In the genomic region with DNA sequence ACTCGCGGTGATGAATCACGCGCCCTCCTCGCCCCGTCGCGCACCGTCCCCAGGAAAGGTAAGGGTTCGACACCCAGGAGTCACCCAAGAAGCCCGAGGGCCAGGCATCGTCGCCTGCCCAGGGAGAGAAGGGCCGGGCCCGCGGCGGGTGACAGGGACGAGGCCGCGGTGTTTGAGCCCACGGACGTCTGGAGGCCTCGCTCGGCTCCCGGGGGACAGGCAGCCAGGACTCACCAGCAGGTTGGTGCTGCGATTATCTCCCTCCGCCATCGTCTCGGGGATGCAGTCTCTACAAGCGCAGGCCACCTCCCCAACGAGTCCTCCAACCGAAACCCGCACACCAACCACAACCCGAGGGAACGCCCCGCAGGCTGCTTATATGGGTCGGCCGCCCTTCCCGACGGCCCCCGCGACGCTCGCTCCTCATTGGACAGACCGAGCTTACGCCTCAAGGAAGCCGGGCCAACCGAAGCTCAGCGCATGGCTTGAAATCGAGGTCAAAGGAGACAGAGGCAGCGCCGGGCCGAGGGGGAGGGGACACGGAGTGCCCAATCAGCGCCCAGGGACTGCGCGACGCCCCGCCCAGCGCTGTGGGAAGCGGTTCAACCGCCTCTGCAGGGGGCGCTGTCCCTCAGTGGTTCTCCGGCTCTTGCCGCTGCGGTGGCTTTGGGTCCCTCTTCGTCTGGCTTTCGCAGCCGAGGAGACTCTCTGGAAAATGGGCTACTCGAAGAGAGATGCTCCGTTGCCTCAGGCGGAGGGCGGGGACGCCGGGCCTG, we compare ENCODE assay signal across 1 cellular context.
TF ChIP-seq lines count a peak whose summit lies in the region.

TSS of gene ARL6IP1 (minus strand) at position 353 of the 776 bp plus-strand sequence. CDS start at position 270, 83 bp downstream.

TF ChIP-seq in HepG2, 621 proteins besides CTCF, POLR2A, EP300 and RAD21 (continued from another document and continues in another):
- peak; percentile 94 for TF ChIP-seq THAP9 (CRISPR knock-in tag; IDR thresholded peaks at IDR 0.05; ENCODE audit: borderline replicate concordance)
- peak; percentile 84 for TF ChIP-seq SOX13 (IDR thresholded peaks at IDR 0.05)
- peak; percentile 62 to 95; a peak in 3 of 4 replicates for TF ChIP-seq SOX13 (CRISPR knock-in tag; conservative IDR thresholded peaks at IDR 0.05 in 1 of 2, IDR thresholded peaks at IDR 0.05 in 1 of 2)
- TF ChIP-seq ELK4 (CRISPR knock-in tag; IDR thresholded peaks at IDR 0.05; ENCODE audit: borderline replicate concordance): 0 out of 2 replicates have a peak, but pooled peaks have one; percentile 39
- TF ChIP-seq NPAS2 (CRISPR knock-in tag; IDR thresholded peaks at IDR 0.05; ENCODE audit: borderline replicate concordance): no peak
- TF ChIP-seq ZNF432 (CRISPR knock-in tag; IDR thresholded peaks at IDR 0.05; ENCODE audit: borderline replicate concordance): no peak
- TF ChIP-seq AHDC1 (CRISPR knock-in tag; IDR thresholded peaks at IDR 0.05; ENCODE audit: borderline replicate concordance): peak; percentile 92
- peak; percentile 54; the same call in 1 of the 2 replicates for TF ChIP-seq CHCHD3 (CRISPR knock-in tag; IDR thresholded peaks at IDR 0.05)
- TF ChIP-seq, protein P1, sequence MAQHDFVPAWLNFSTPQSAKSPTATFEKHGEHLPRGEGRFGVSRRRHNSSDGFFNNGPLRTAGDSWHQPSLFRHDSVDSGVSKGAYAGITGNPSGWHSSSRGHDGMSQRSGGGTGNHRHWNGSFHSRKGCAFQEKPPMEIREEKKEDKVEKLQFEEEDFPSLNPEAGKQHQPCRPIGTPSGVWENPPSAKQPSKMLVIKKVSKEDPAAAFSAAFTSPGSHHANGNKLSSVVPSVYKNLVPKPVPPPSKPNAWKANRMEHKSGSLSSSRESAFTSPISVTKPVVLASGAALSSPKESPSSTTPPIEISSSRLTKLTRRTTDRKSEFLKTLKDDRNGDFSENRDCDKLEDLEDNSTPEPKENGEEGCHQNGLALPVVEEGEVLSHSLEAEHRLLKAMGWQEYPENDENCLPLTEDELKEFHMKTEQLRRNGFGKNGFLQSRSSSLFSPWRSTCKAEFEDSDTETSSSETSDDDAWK (CRISPR knock-in tag; IDR thresholded peaks at IDR 0.05): no peak
- TF ChIP-seq ZFP36 (IDR thresholded peaks at IDR 0.05; ENCODE audit: borderline replicate concordance, low read depth, low read length, partially characterized antibody): no peak
- 0 out of 2 replicates have a peak, but pooled peaks have one; percentile 82 for TF ChIP-seq NFIB (CRISPR knock-in tag; IDR thresholded peaks at IDR 0.05; ENCODE audit: borderline replicate concordance)
- TF ChIP-seq ZNF350 (CRISPR knock-in tag; IDR thresholded peaks at IDR 0.05; ENCODE audit: borderline replicate concordance, low read depth): peak; percentile 98
- TF ChIP-seq TGIF2 (CRISPR knock-in tag; IDR thresholded peaks at IDR 0.05): peak; percentile 99
- peak; percentile 43 for TF ChIP-seq ZBTB7B (CRISPR knock-in tag; IDR thresholded peaks at IDR 0.05)
- TF ChIP-seq ZNF441 (CRISPR knock-in tag; IDR thresholded peaks at IDR 0.05; ENCODE audit: borderline replicate concordance): no peak; the same call in 1 of the 2 replicates
- peak; percentile 95; the same call in 1 of the 2 replicates for TF ChIP-seq ZNF180 (CRISPR knock-in tag; IDR thresholded peaks at IDR 0.05; ENCODE audit: borderline replicate concordance, low read depth)
- TF ChIP-seq SYNCRIP (IDR thresholded peaks at IDR 0.05; ENCODE audit: insufficient read depth, low read depth, low read length): no peak
- TF ChIP-seq, protein P2, sequence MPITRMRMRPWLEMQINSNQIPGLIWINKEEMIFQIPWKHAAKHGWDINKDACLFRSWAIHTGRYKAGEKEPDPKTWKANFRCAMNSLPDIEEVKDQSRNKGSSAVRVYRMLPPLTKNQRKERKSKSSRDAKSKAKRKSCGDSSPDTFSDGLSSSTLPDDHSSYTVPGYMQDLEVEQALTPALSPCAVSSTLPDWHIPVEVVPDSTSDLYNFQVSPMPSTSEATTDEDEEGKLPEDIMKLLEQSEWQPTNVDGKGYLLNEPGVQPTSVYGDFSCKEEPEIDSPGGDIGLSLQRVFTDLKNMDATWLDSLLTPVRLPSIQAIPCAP (CRISPR knock-in tag; IDR thresholded peaks at IDR 0.05; ENCODE audit: low read depth): peak; percentile 79; the same call in 1 of the 2 replicates
- TF ChIP-seq ZNF792 (CRISPR knock-in tag; IDR thresholded peaks at IDR 0.05): peak; percentile 99
- TF ChIP-seq ZNF503 (CRISPR knock-in tag; IDR thresholded peaks at IDR 0.05): peak; percentile 95
- peak; percentile 63 for TF ChIP-seq ZNF652 (CRISPR knock-in tag; IDR thresholded peaks at IDR 0.05; ENCODE audit: borderline replicate concordance, low read depth)
- peak; percentile 88 for TF ChIP-seq HNRNPLL (IDR thresholded peaks at IDR 0.05; ENCODE audit: low read depth, low read length, poor library complexity, severe bottlenecking)
- peak; percentile 96 for TF ChIP-seq KMT2B (CRISPR knock-in tag; IDR thresholded peaks at IDR 0.05)
- TF ChIP-seq ZNF646 (CRISPR knock-in tag; IDR thresholded peaks at IDR 0.05): no peak
- 0 out of 2 replicates have a peak, but pooled peaks have one; percentile 26 for TF ChIP-seq ELF4 (CRISPR knock-in tag; IDR thresholded peaks at IDR 0.05; ENCODE audit: borderline replicate concordance)
